ENCODE assay signal across 9 cellular contexts in genomic region chr9:73133042-73133651, GRCh38. TPM values are rescaled to one million over a fixed set of nuclear protein-coding genes. Genes with fewer than 3 reads are reported as not detected.
DNase-seq lines count a peak whose midpoint lies in the region; ATAC-seq and TF ChIP-seq lines count a peak whose summit lies in the region.
"Had no signal": no experiment of that assay in that cellular context is flagged by ENCODE, and none has a peak within 500 bp of the region (broad histone marks: within the 10 kb centered on the region; RNA-seq: fewer than 3 reads in every experiment).

No MANE protein-coding gene starts in this region.

- H3K27me3 ChIP-seq in Panc1 (ENCODE audit: control insufficient read depth, insufficient read depth, low read length) = no peaks in the 10 kb centered on the region
- H3K27me3 ChIP-seq in skeletal muscle satellite cell (ENCODE audit: control insufficient read depth, insufficient read depth, low read length) = no peaks in the 10 kb centered on the region

- no TSS peak for BruUV-seq in Panc1 (replicated peaks; lab: Mats Ljungman, UMichigan)

- peak; percentile 22 for DNase-seq in DMS 273 (lab: John Stamatoyannopoulos, UW; ENCODE audit: unreplicated experiment)
- DNase-seq in DMS 273 treated with DMSO at 0.1 percent for 48 hours (lab: John Stamatoyannopoulos, UW) = no peak
- DNase-seq in Panc1 (ENCODE audit: low read depth, low spot score) = no peak
- DNase-seq in epithelial cell of prostate (ENCODE audit: low read depth, low spot score) = no peak
- DNase-seq in NCI-H1694 (lab: John Stamatoyannopoulos, UW) = no peak
- DNase-seq in activated CD4-positive, CD25-positive, alpha-beta regulatory T cell treated with anti-CD3 and anti-CD28 coated beads, Interleukin-2, amount 50 U/mL, for 72 hours = no peak

- peak overlapping the region; percentile 81 for H3K9ac ChIP-seq in skeletal muscle satellite cell (ENCODE audit: low read depth, low read length)

- CTCF ChIA-PET in Panc1 (lab: Charles Lee) = interaction anchor here (0.7 kb wide), 1 partner anchor 44 kb away, joined by 3 read pairs; no protein-coding TSS in a partner anchor

- intact Hi-C loops in Panc1 (cut with micrococcal nuclease; ENCODE audit: unreplicated experiment) = no loop called here

- peaks cover 22% of the 10 kb centered on the region for H3K4me1 ChIP-seq in Panc1 (ENCODE audit: control insufficient read depth, insufficient read depth, low read length)
- H3K4me1 ChIP-seq in skeletal muscle satellite cell (ENCODE audit: control insufficient read depth, insufficient read depth, low read length) = peaks cover 28% of the 10 kb centered on the region

- H3K36me3 ChIP-seq in Panc1 (ENCODE audit: control insufficient read depth, insufficient read depth, low read length) (no peaks in the 10 kb centered on the region), skeletal muscle satellite cell (ENCODE audit: insufficient read depth, low read length) (no peaks in the 10 kb centered on the region)

- in situ Hi-C loops in Panc1 (cut with HindIII; ENCODE audit: low pct_unique_long_range_greater_than_20kb, low sequenced_read_pairs) = no loop called here

- H3K4me2 ChIP-seq in skeletal muscle satellite cell (ENCODE audit: low read length) = peak overlapping the region; percentile 84

- H3K27ac ChIP-seq in Panc1 (ENCODE audit: low read length) (peak overlapping the region; percentile 44; the same call in 1 of the 2 replicates), epithelial cell of prostate (peak overlapping the region; percentile 96)
- H3K27ac ChIP-seq: 22Rv1 had no signal

- H3K9me3 ChIP-seq in Panc1 (ENCODE audit: control insufficient read depth, insufficient read depth, low read depth, low read length) (no peaks in the 10 kb centered on the region), skeletal muscle satellite cell (replicated peaks; ENCODE audit: low read length) (no peaks in the 10 kb centered on the region)

- POLR2A ChIA-PET in Panc1 (lab: Charles Lee) = interaction anchor here (1.1 kb wide), 1 partner anchor 41 kb away, joined by 11 read pairs; no protein-coding TSS in a partner anchor

- TF ChIP-seq CTCF in Panc1 (IDR thresholded peaks at IDR 0.05) = no peak

- H3K4me3 ChIP-seq in Panc1 (ENCODE audit: low read depth in 2 of 2, low read length in 2 of 2) (peak overlapping the region in 1 of 2 experiments; percentile 45; a peak in 3 of 4 replicates), skeletal muscle satellite cell (ENCODE audit: low read length) (peak overlapping the region; percentile 73)

- ATAC-seq in Panc1 (no peak), HG03135 (IDR thresholded peaks at IDR 0.05; ENCODE audit: unreplicated experiment) (no peak)

RNA-seq across cellular contexts. Expression of gene ANXA1, which starts 18.5 kb away (rescaled TPM):
- total RNA-seq in Panc1 (2021; ENCODE audit: unreplicated experiment) = 72.0 TPM
- 34.8 TPM for polyA plus RNA-seq in Panc1 (2012; ENCODE audit: insufficient read length)
- total RNA-seq in skeletal muscle satellite cell (2012; rRNA removed) = 997 and 1,049 TPM in 2 replicates
